In the genomic region with DNA sequence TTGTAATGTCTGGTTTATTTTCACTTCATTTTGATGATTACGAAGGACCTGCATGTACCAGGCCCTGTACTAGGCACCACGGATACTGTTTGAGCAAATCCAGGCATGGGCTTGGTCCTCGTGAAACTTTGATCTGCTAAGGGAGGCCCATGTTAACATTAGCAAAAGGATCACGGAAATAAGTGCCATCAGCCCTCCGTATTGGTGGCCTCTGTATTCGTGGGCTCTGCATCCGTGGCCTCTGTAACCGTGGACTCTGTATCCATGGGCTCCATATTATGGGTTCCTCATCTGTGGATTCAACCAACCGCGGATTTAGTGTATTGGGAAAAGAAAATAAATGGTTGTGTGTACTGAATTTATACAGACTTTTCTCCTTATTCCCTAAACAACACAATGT, we compare ENCODE assay signal across 38 cellular contexts. TPM values are rescaled to one million over a fixed set of nuclear protein-coding genes. Genes with fewer than 3 reads are reported as not detected.
"Had no signal": no experiment of that assay in that cellular context is flagged by ENCODE, and none has a peak within 500 bp of the region (broad histone marks: within the 10 kb centered on the region; RNA-seq: fewer than 3 reads in every experiment).

No MANE protein-coding gene starts in this region.

- H3K36me3 ChIP-seq: ascending aorta, cardiac muscle cell had no signal

- H3K9me3 Mint-ChIP-seq: central memory CD8-positive, alpha-beta T cell; T-helper 1 cell treated with Interleukin-12 subunit alpha and Interleukin-12 subunit beta and Interleukin-4 antibody, amounts not matched to agents 30 μg/mL and 1 μg/mL, for 36 hours; T-helper 2 cell treated with Interferon-gamma antibody and Interleukin-4, amounts not matched to agents 5 μg/mL and 100 μg/mL, for 36 hours had no signal

- H3K27ac Mint-ChIP-seq: activated B cell treated with CpG ODN at 0.5 μM for 24 hours; activated CD4-positive, alpha-beta memory T cell treated with anti-CD3 and anti-CD28 coated beads for 36 hours; activated CD4-positive, alpha-beta T cell treated with anti-CD3 and anti-CD28 coated beads, Interleukin-2, amount 10 ng/mL, durations not matched to agents 24 days and 14 days; activated CD8-positive, alpha-beta T cell treated with anti-CD3 and anti-CD28 coated beads for 36 hours; activated naive CD4-positive, alpha-beta T cell treated with anti-CD3 and anti-CD28 coated beads, Interleukin-2, amount 10 ng/mL, durations not matched to agents 7 days and 5 days; activated naive CD4-positive, alpha-beta T cell treated with anti-CD3 and anti-CD28 coated beads, Interleukin-2, amount 50 U/mL, for 24 hours; activated naive CD8-positive, alpha-beta T cell; activated naive CD8-positive, alpha-beta T cell treated with anti-CD3 and anti-CD28 coated beads, Interleukin-2, amount 10 ng/mL, durations not matched to agents 7 days and 5 days; activated naive CD8-positive, alpha-beta T cell treated with anti-CD3 and anti-CD28 coated beads, Interleukin-2, amount 50 U/mL, for 24 hours; activated T-cell treated with anti-CD3 and anti-CD28 coated beads, Interleukin-2, amount 50 U/mL, for 72 hours; activated T-helper 1 cell treated with anti-CD3 and anti-CD28 coated beads, Interleukin-12 subunit alpha, Interleukin-12 subunit beta, Interleukin-2, Interleukin-4 antibody, amounts not matched to agents 30 ng/mL and 10 ng/mL and 1 ng/mL, durations not matched to agents 14 hours and 24 hours and 36 hours; activated T-helper 17 cell treated with anti-CD3 and anti-CD28 coated beads, Interleukin-2, amount 50 U/mL, for 72 hours; T-helper 1 cell treated with Interleukin-12 subunit alpha and Interleukin-12 subunit beta and Interleukin-4 antibody, amounts not matched to agents 30 μg/mL and 1 μg/mL, for 36 hours; T-helper 2 cell treated with Interferon-gamma antibody and Interleukin-4, amounts not matched to agents 5 μg/mL and 100 μg/mL, for 36 hours had no signal

- H3K36me3 Mint-ChIP-seq: activated CD4-positive, alpha-beta memory T cell treated with anti-CD3 and anti-CD28 coated beads for 36 hours; activated naive CD4-positive, alpha-beta T cell treated with anti-CD3 and anti-CD28 coated beads, Interleukin-2, amount 10 ng/mL, durations not matched to agents 7 days and 5 days; activated naive CD8-positive, alpha-beta T cell treated with anti-CD3 and anti-CD28 coated beads, Interleukin-2, amount 10 ng/mL, durations not matched to agents 7 days and 5 days had no signal

- H3K4me3 Mint-ChIP-seq: activated B cell treated with CpG ODN at 0.5 μM for 24 hours; activated CD4-positive, alpha-beta memory T cell treated with anti-CD3 and anti-CD28 coated beads for 36 hours; activated CD4-positive, alpha-beta T cell treated with anti-CD3 and anti-CD28 coated beads, Interleukin-2, amount 10 ng/mL, durations not matched to agents 24 days and 14 days; activated CD8-positive, alpha-beta T cell treated with anti-CD3 and anti-CD28 coated beads for 36 hours; activated naive CD4-positive, alpha-beta T cell treated with anti-CD3 and anti-CD28 coated beads, Interleukin-2, amount 10 ng/mL, durations not matched to agents 7 days and 5 days; activated naive CD4-positive, alpha-beta T cell treated with anti-CD3 and anti-CD28 coated beads, Interleukin-2, amount 50 U/mL, for 24 hours; activated naive CD8-positive, alpha-beta T cell; activated naive CD8-positive, alpha-beta T cell treated with anti-CD3 and anti-CD28 coated beads, Interleukin-2, amount 10 ng/mL, durations not matched to agents 7 days and 5 days; activated naive CD8-positive, alpha-beta T cell treated with anti-CD3 and anti-CD28 coated beads, Interleukin-2, amount 50 U/mL, for 24 hours; activated T-cell treated with anti-CD3 and anti-CD28 coated beads, Interleukin-2, amount 50 U/mL, for 4 hours; activated T-cell treated with anti-CD3 and anti-CD28 coated beads, Interleukin-2, amount 50 U/mL, for 72 hours; activated T-helper 1 cell treated with anti-CD3 and anti-CD28 coated beads, Interleukin-12 subunit alpha, Interleukin-12 subunit beta, Interleukin-2, Interleukin-4 antibody, amounts not matched to agents 30 ng/mL and 10 ng/mL and 1 ng/mL, durations not matched to agents 14 hours and 24 hours and 36 hours; activated T-helper 17 cell treated with anti-CD3 and anti-CD28 coated beads, Interleukin-2, amount 50 U/mL, for 72 hours; brain; central memory CD8-positive, alpha-beta T cell; T-helper 1 cell treated with Interleukin-12 subunit alpha and Interleukin-12 subunit beta and Interleukin-4 antibody, amounts not matched to agents 30 μg/mL and 1 μg/mL, for 36 hours; T-helper 2 cell treated with Interferon-gamma antibody and Interleukin-4, amounts not matched to agents 5 μg/mL and 100 μg/mL, for 36 hours had no signal

- DNase-seq: activated B cell treated with CpG ODN at 0.5 μM for 24 hours; activated CD4-positive, alpha-beta memory T cell treated with anti-CD3 and anti-CD28 coated beads for 36 hours; activated CD4-positive, alpha-beta T cell treated with anti-CD3 and anti-CD28 coated beads for 4 hours; activated CD4-positive, alpha-beta T cell treated with anti-CD3 and anti-CD28 coated beads, Interleukin-2, amount 10 ng/mL, durations not matched to agents 24 days and 14 days; activated CD4-positive, alpha-beta T cell treated with anti-CD3 and anti-CD28 coated beads, Interleukin-2, amount 50 U/mL, for 1 hour; activated CD4-positive, alpha-beta T cell treated with anti-CD3 and anti-CD28 coated beads, Interleukin-2, amount 50 U/mL, for 4 hours; activated CD4-positive, CD25-positive, alpha-beta regulatory T cell treated with anti-CD3 and anti-CD28 coated beads, Interleukin-2, amount 50 U/mL, for 72 hours; activated CD8-positive, alpha-beta memory T cell treated with anti-CD3 and anti-CD28 coated beads, Interleukin-2, amount 50 U/mL, for 4 hours; activated CD8-positive, alpha-beta T cell treated with anti-CD3 and anti-CD28 coated beads for 36 hours; activated gamma-delta T cell; activated naive CD4-positive, alpha-beta T cell treated with anti-CD3 and anti-CD28 coated beads, Interleukin-2, amount 10 ng/mL, durations not matched to agents 7 days and 5 days; activated naive CD4-positive, alpha-beta T cell treated with Interleukin-2 at 50 U/mL for 16 hours; activated naive CD8-positive, alpha-beta T cell treated with anti-CD3 and anti-CD28 coated beads, Interleukin-2, amount 10 ng/mL, durations not matched to agents 7 days and 5 days; activated naive CD8-positive, alpha-beta T cell treated with anti-CD3 and anti-CD28 coated beads, Interleukin-2, amount 50 U/mL, for 24 hours; activated T-cell treated with anti-CD3 and anti-CD28 coated beads for 4 hours; activated T-cell treated with anti-CD3 and anti-CD28 coated beads, Interleukin-2, amount 50 U/mL, for 1 hour; activated T-cell treated with anti-CD3 and anti-CD28 coated beads, Interleukin-2, amount 50 U/mL, for 4 hours; activated T-cell treated with anti-CD3 and anti-CD28 coated beads, Interleukin-2, amount 50 U/mL, for 72 hours; amygdala; anterior cingulate cortex; caudate nucleus; cerebellar nuclear complex; T-helper 1 cell; T-helper 2 cell; T-helper 9 cell had no signal

- H3K27me3 Mint-ChIP-seq: activated naive CD8-positive, alpha-beta T cell treated with anti-CD3 and anti-CD28 coated beads, Interleukin-2, amount 10 ng/mL, durations not matched to agents 7 days and 5 days had no signal

- FAIRE-seq: bronchial epithelial cell, TTC549 had no signal

- H3K27me3 ChIP-seq: ascending aorta, cardiac muscle cell had no signal

- H3K4me1 Mint-ChIP-seq: activated B cell treated with CpG ODN at 0.5 μM for 24 hours; activated CD4-positive, alpha-beta T cell treated with anti-CD3 and anti-CD28 coated beads, Interleukin-2, amount 10 ng/mL, durations not matched to agents 24 days and 14 days; activated naive CD4-positive, alpha-beta T cell treated with anti-CD3 and anti-CD28 coated beads, Interleukin-2, amount 10 ng/mL, durations not matched to agents 7 days and 5 days; activated naive CD4-positive, alpha-beta T cell treated with anti-CD3 and anti-CD28 coated beads, Interleukin-2, amount 50 U/mL, for 24 hours; activated naive CD8-positive, alpha-beta T cell treated with anti-CD3 and anti-CD28 coated beads, Interleukin-2, amount 10 ng/mL, durations not matched to agents 7 days and 5 days; activated naive CD8-positive, alpha-beta T cell treated with anti-CD3 and anti-CD28 coated beads, Interleukin-2, amount 50 U/mL, for 24 hours; activated T-helper 17 cell treated with anti-CD3 and anti-CD28 coated beads, Interleukin-2, amount 50 U/mL, for 72 hours; central memory CD8-positive, alpha-beta T cell had no signal

- H3K9me3 ChIP-seq: ascending aorta had no signal

- H3K27ac ChIP-seq: ascending aorta, cardiac muscle cell, VCaP had no signal

- H3K4me3 ChIP-seq: ascending aorta, cardiac muscle cell had no signal

- ATAC-seq: activated naive CD8-positive, alpha-beta T cell treated with anti-CD3 and anti-CD28 coated beads, Interleukin-2, amount 50 U/mL, for 24 hours; activated T-cell treated with anti-CD3 and anti-CD28 coated beads, Interleukin-2, amount 50 U/mL, for 4 hours; activated T-cell treated with anti-CD3 and anti-CD28 coated beads, Interleukin-2, amount 50 U/mL, for 72 hours; activated T-helper 17 cell treated with anti-CD3 and anti-CD28 coated beads, Interleukin-2, amount 50 U/mL, for 72 hours had no signal

- H3K4me1 ChIP-seq: ascending aorta had no signal

RNA-seq across cellular contexts. Expression of a gene that starts 8.7 kb away (rescaled TPM):
- total RNA-seq: ascending aorta had no signal
